29 cellular contexts compared by ENCODE assay signal in genomic region chr6:101980924-101981323, GRCh38.
"Had no signal": no experiment of that assay in that cellular context is flagged by ENCODE, and none has a peak within 500 bp of the region (broad histone marks: within the 10 kb centered on the region; RNA-seq: fewer than 3 reads in every experiment).

No MANE protein-coding gene starts in this region.

- H3K27ac Mint-ChIP-seq: naive thymus-derived CD8-positive, alpha-beta T cell; nephron; stimulated activated memory B cell treated with anti-CD40 and anti-IgM and Interleukin-4, amounts not matched to agents 10 μg/mL and 1 μg/mL and 100 μg/mL, for 72 hours; stimulated activated naive CD8-positive, alpha-beta T cell treated with anti-CD3 and anti-CD28 coated beads, Interleukin-15, amount 100 ng/mL, for 72 hours; type B pancreatic cell had no signal

- H3K36me3 Mint-ChIP-seq: naive thymus-derived CD8-positive, alpha-beta T cell; stimulated activated memory B cell treated with anti-CD40 and anti-IgM and Interleukin-4, amounts not matched to agents 10 μg/mL and 1 μg/mL and 100 μg/mL, for 72 hours; type B pancreatic cell had no signal

- H3K27ac ChIP-seq: left lung, lower lobe of right lung, pancreas, prostate gland, sigmoid colon, spleen, tibial nerve, uterus had no signal

- H3K4me1 ChIP-seq: left lung, lower lobe of right lung, pancreas, prostate gland, sigmoid colon, spleen, tibial nerve, uterus had no signal

- FAIRE-seq: keratinocyte, pancreas, small intestine had no signal

- H3K4me3 Mint-ChIP-seq: naive thymus-derived CD8-positive, alpha-beta T cell; nephron; neural crest cell; stimulated activated memory B cell treated with anti-CD40 and anti-IgM and Interleukin-4, amounts not matched to agents 10 μg/mL and 1 μg/mL and 100 μg/mL, for 72 hours; stimulated activated naive CD8-positive, alpha-beta T cell treated with anti-CD3 and anti-CD28 coated beads, Interleukin-15, amount 100 ng/mL, for 72 hours; type B pancreatic cell had no signal

- H3K4me3 ChIP-seq: left lung, lower lobe of right lung, mucosa of descending colon, pancreas, prostate gland, sigmoid colon, spleen, tibial nerve, uterus had no signal

- H3K9me3 Mint-ChIP-seq: nephron, neural crest cell, type B pancreatic cell had no signal

- ATAC-seq: left cardiac atrium; left lung; lower lobe of right lung; mucosa of descending colon; naive thymus-derived CD8-positive, alpha-beta T cell; pancreas; right cardiac atrium; stimulated activated memory B cell treated with anti-CD40 and anti-IgM and Interleukin-4, amounts not matched to agents 10 μg/mL and 1 μg/mL and 100 μg/mL, for 72 hours; stimulated activated naive CD8-positive, alpha-beta T cell treated with anti-CD3 and anti-CD28 coated beads, Interleukin-15, amount 100 ng/mL, for 72 hours had no signal

- H3K4me1 Mint-ChIP-seq: naive thymus-derived CD8-positive, alpha-beta T cell; nephron; neural crest cell; stimulated activated memory B cell treated with anti-CD40 and anti-IgM and Interleukin-4, amounts not matched to agents 10 μg/mL and 1 μg/mL and 100 μg/mL, for 72 hours; stimulated activated naive CD8-positive, alpha-beta T cell treated with anti-CD3 and anti-CD28 coated beads, Interleukin-15, amount 100 ng/mL, for 72 hours had no signal

- H3K27me3 Mint-ChIP-seq: naive thymus-derived CD8-positive, alpha-beta T cell; stimulated activated memory B cell treated with anti-CD40 and anti-IgM and Interleukin-4, amounts not matched to agents 10 μg/mL and 1 μg/mL and 100 μg/mL, for 72 hours; stimulated activated naive CD8-positive, alpha-beta T cell treated with anti-CD3 and anti-CD28 coated beads, Interleukin-15, amount 100 ng/mL, for 72 hours; type B pancreatic cell had no signal

- DNase-seq: hippocampal formation; kidney glomerular epithelial cell; left cardiac atrium; left lung; lower lobe of right lung; mammary epithelial cell; mesenchymal stem cell; mucosa of descending colon; naive thymus-derived CD8-positive, alpha-beta T cell; nucleus accumbens; pancreas; posterior cingulate gyrus; retina; right cardiac atrium; sigmoid colon; small intestine; spleen; stimulated activated CD4-positive, alpha-beta T cell treated with anti-CD3 and anti-CD28 coated beads, Interleukin-4, amount 100 ng/mL, for 24 hours; stimulated activated naive CD4-positive, alpha-beta T cell treated with Interleukin-2 at 50 U/mL for 16 hours; stimulated activated naive CD8-positive, alpha-beta T cell treated with anti-CD3 and anti-CD28 coated beads, Interleukin-15, amount 100 ng/mL, for 72 hours; substantia nigra; uterus had no signal

- H3K36me3 ChIP-seq: left lung, lower lobe of right lung, pancreas, prostate gland, sigmoid colon, spleen, tibial nerve, uterus had no signal

- H3K9me3 ChIP-seq: left lung, lower lobe of right lung, mucosa of descending colon, pancreas, prostate gland, sigmoid colon, spleen, tibial nerve, uterus had no signal

- H3K27me3 ChIP-seq: left lung, pancreas, sigmoid colon, spleen, tibial nerve, uterus had no signal
